ENCODE assay signal across 1 cellular context in the genomic region with DNA sequence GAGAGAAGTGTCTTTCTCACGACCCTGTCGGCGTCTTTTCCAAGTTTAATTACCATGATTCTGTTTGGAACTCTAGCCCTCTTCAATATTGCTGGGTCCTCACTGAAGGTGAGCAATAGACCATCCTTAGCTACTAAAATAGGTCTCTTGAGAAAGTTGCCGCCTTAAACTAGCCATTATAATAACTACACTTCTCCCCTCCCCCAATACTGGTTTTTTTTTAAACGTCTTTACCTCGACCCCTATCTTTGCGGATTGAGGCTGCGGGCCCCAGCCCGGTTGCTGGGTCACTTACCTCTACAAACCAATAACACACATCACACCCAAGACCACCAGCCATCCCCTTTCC.
TF ChIP-seq lines count a peak whose summit lies in the region.

No MANE protein-coding gene starts in this region.

TF ChIP-seq in endothelial cell of umbilical vein, 7 proteins besides CTCF, POLR2A, EP300 and RAD21:
- TF ChIP-seq EZH2 (IDR thresholded peaks at IDR 0.05; ENCODE audit: borderline replicate concordance, low read depth, low read length, severe bottlenecking) = no peak
- no peak for TF ChIP-seq FOS (IDR thresholded peaks at IDR 0.05; ENCODE audit: borderline replicate concordance, insufficient read depth, low read length)
- no peak for TF ChIP-seq POLR2AphosphoS5 (IDR thresholded peaks at IDR 0.05; ENCODE audit: insufficient read depth, low read depth, low read length)
- no peak for TF ChIP-seq MYC (IDR thresholded peaks at IDR 0.05; ENCODE audit: low read depth, low read length)
- TF ChIP-seq GATA2 (IDR thresholded peaks at IDR 0.05; ENCODE audit: insufficient read depth, insufficient read length, low read depth, low read length) = no peak
- TF ChIP-seq, protein P1, sequence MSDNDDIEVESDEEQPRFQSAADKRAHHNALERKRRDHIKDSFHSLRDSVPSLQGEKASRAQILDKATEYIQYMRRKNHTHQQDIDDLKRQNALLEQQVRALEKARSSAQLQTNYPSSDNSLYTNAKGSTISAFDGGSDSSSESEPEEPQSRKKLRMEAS (IDR thresholded peaks at IDR 0.05; ENCODE audit: insufficient read depth, insufficient read length) = no peak
- no peak for TF ChIP-seq JUN (IDR thresholded peaks at IDR 0.05; ENCODE audit: borderline replicate concordance, insufficient read depth, insufficient read length, low read depth)
